In the genomic region with DNA sequence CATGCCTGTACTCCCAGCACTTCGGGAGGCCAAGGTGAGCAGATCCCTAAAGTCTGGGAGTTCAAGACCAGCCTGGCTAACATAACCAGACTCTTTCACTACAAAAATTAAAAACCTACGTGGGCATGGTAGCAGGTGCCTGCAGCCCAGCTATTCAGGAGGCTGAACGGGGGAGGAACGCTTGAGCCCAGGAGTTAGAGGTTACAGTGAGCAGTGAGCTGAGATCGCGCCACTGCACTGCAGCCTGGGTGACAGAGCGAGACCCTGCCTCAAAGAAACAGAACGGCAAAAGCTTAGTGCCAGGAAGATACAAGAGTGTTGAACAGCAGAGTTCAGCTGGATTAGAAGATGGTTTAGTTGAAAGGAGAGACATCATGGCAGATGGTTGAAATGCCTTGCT, we compare ENCODE assay signal across 1 cellular context.
TF ChIP-seq lines count a peak whose summit lies in the region.

No MANE protein-coding gene starts in this region.

TF ChIP-seq in GM23338, 12 proteins besides CTCF, POLR2A, EP300 and RAD21:
- no peak for TF ChIP-seq JUNB (IDR thresholded peaks at IDR 0.05; ENCODE audit: unreplicated experiment)
- TF ChIP-seq ZNF114 (CRISPR knock-in tag; IDR thresholded peaks at IDR 0.05), result no peak
- TF ChIP-seq, protein P1, sequence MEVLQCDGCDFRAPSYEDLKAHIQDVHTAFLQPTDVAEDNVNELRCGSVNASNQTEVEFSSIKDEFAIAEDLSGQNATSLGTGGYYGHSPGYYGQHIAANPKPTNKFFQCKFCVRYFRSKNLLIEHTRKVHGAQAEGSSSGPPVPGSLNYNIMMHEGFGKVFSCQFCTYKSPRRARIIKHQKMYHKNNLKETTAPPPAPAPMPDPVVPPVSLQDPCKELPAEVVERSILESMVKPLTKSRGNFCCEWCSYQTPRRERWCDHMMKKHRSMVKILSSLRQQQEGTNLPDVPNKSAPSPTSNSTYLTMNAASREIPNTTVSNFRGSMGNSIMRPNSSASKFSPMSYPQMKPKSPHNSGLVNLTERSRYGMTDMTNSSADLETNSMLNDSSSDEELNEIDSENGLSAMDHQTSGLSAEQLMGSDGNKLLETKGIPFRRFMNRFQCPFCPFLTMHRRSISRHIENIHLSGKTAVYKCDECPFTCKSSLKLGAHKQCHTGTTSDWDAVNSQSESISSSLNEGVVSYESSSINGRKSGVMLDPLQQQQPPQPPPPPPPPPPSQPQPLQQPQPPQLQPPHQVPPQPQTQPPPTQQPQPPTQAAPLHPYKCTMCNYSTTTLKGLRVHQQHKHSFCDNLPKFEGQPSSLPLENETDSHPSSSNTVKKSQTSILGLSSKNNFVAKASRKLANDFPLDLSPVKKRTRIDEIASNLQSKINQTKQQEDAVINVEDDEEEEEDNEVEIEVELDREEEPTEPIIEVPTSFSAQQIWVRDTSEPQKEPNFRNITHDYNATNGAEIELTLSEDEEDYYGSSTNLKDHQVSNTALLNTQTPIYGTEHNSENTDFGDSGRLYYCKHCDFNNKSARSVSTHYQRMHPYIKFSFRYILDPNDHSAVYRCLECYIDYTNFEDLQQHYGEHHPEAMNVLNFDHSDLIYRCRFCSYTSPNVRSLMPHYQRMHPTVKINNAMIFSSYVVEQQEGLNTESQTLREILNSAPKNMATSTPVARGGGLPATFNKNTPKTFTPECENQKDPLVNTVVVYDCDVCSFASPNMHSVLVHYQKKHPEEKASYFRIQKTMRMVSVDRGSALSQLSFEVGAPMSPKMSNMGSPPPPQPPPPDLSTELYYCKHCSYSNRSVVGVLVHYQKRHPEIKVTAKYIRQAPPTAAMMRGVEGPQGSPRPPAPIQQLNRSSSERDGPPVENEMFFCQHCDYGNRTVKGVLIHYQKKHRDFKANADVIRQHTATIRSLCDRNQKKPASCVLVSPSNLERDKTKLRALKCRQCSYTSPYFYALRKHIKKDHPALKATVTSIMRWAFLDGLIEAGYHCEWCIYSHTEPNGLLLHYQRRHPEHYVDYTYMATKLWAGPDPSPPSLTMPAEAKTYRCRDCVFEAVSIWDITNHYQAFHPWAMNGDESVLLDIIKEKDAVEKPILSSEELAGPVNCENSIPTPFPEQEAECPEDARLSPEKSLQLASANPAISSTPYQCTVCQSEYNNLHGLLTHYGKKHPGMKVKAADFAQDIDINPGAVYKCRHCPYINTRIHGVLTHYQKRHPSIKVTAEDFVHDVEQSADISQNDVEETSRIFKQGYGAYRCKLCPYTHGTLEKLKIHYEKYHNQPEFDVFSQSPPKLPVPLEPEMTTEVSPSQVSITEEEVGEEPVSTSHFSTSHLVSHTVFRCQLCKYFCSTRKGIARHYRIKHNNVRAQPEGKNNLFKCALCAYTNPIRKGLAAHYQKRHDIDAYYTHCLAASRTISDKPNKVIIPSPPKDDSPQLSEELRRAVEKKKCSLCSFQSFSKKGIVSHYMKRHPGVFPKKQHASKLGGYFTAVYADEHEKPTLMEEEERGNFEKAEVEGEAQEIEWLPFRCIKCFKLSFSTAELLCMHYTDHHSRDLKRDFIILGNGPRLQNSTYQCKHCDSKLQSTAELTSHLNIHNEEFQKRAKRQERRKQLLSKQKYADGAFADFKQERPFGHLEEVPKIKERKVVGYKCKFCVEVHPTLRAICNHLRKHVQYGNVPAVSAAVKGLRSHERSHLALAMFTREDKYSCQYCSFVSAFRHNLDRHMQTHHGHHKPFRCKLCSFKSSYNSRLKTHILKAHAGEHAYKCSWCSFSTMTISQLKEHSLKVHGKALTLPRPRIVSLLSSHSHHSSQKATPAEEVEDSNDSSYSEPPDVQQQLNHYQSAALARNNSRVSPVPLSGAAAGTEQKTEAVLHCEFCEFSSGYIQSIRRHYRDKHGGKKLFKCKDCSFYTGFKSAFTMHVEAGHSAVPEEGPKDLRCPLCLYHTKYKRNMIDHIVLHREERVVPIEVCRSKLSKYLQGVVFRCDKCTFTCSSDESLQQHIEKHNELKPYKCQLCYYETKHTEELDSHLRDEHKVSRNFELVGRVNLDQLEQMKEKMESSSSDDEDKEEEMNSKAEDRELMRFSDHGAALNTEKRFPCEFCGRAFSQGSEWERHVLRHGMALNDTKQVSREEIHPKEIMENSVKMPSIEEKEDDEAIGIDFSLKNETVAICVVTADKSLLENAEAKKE (CRISPR knock-in tag; IDR thresholded peaks at IDR 0.05), result no peak
- TF ChIP-seq, protein P2, sequence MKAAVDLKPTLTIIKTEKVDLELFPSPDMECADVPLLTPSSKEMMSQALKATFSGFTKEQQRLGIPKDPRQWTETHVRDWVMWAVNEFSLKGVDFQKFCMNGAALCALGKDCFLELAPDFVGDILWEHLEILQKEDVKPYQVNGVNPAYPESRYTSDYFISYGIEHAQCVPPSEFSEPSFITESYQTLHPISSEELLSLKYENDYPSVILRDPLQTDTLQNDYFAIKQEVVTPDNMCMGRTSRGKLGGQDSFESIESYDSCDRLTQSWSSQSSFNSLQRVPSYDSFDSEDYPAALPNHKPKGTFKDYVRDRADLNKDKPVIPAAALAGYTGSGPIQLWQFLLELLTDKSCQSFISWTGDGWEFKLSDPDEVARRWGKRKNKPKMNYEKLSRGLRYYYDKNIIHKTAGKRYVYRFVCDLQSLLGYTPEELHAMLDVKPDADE (IDR thresholded peaks at IDR 0.05), result no peak
- TF ChIP-seq CREB1 (CRISPR knock-in tag; IDR thresholded peaks at IDR 0.05; ENCODE audit: low read depth), result no peak
- no peak for TF ChIP-seq ZNF331 (CRISPR knock-in tag; IDR thresholded peaks at IDR 0.05; ENCODE audit: low read depth)
- no peak for TF ChIP-seq EZH2 (IDR thresholded peaks at IDR 0.05; ENCODE audit: low read depth, unreplicated experiment)
- no peak for TF ChIP-seq POLR2AphosphoS5 (IDR thresholded peaks at IDR 0.05; ENCODE audit: low read depth)
- no peak for TF ChIP-seq STAT1 (IDR thresholded peaks at IDR 0.05; ENCODE audit: unreplicated experiment)
- TF ChIP-seq NANOG (IDR thresholded peaks at IDR 0.05; ENCODE audit: borderline replicate concordance), result no peak
- TF ChIP-seq, protein P3, sequence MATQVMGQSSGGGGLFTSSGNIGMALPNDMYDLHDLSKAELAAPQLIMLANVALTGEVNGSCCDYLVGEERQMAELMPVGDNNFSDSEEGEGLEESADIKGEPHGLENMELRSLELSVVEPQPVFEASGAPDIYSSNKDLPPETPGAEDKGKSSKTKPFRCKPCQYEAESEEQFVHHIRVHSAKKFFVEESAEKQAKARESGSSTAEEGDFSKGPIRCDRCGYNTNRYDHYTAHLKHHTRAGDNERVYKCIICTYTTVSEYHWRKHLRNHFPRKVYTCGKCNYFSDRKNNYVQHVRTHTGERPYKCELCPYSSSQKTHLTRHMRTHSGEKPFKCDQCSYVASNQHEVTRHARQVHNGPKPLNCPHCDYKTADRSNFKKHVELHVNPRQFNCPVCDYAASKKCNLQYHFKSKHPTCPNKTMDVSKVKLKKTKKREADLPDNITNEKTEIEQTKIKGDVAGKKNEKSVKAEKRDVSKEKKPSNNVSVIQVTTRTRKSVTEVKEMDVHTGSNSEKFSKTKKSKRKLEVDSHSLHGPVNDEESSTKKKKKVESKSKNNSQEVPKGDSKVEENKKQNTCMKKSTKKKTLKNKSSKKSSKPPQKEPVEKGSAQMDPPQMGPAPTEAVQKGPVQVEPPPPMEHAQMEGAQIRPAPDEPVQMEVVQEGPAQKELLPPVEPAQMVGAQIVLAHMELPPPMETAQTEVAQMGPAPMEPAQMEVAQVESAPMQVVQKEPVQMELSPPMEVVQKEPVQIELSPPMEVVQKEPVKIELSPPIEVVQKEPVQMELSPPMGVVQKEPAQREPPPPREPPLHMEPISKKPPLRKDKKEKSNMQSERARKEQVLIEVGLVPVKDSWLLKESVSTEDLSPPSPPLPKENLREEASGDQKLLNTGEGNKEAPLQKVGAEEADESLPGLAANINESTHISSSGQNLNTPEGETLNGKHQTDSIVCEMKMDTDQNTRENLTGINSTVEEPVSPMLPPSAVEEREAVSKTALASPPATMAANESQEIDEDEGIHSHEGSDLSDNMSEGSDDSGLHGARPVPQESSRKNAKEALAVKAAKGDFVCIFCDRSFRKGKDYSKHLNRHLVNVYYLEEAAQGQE (IDR thresholded peaks at IDR 0.05; ENCODE audit: unreplicated experiment), result no peak
- TF ChIP-seq EZH2phosphoT487 (IDR thresholded peaks at IDR 0.05; ENCODE audit: unreplicated experiment), result no peak
